9 cellular contexts compared by ENCODE assay signal in the genomic region with DNA sequence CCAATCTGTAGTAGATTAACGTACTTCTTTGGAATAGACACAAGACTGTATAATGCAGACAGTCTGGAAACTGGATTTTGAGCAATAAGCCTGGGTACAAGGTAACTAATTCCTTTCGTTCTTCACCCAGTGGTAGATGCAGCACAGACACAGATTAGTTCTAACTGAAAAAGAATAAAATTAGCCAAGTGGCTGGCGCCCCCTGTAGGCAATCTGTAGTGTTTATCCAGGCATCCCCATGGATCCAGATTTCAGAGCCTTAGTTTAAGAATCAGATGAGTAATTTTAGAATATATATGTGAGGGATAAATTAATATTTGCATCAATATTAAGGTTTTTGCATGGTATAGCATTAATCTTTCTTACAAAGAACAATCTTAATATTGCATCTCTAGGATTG.
DNase-seq lines count a peak whose midpoint lies in the region; ATAC-seq and TF ChIP-seq lines count a peak whose summit lies in the region.
"Had no signal": no experiment of that assay in that cellular context is flagged by ENCODE, and none has a peak within 500 bp of the region (broad histone marks: within the 10 kb centered on the region; RNA-seq: fewer than 3 reads in every experiment).

No MANE protein-coding gene starts in this region.

- H3K9me3 Mint-ChIP-seq in HFFc6 (peaks cover 20% of the 10 kb centered on the region), glutamatergic neuron (ENCODE audit: unreplicated experiment) (no peaks in the 10 kb centered on the region)

- no peaks in the 10 kb centered on the region for H3K27me3 ChIP-seq in Panc1 (ENCODE audit: control insufficient read depth, insufficient read depth, low read length)
- no peaks in the 10 kb centered on the region for H3K27me3 ChIP-seq in transverse colon

- TF ChIP-seq CTCF in HFFc6 (IDR thresholded peaks at IDR 0.05) (peak; percentile 24; the same call in 1 of the 2 replicates), Panc1 (IDR thresholded peaks at IDR 0.05) (peak; percentile 20; the same call in 1 of the 2 replicates), glutamatergic neuron (IDR thresholded peaks at IDR 0.05; ENCODE audit: partially characterized antibody, unreplicated experiment) (peak; percentile 91), transverse colon (IDR thresholded peaks at IDR 0.05) (peak; percentile 64 to 73 (median 70))

- H3K27me3 Mint-ChIP-seq in HFFc6 (ENCODE audit: insufficient read depth): no peaks in the 10 kb centered on the region
- H3K27me3 Mint-ChIP-seq in glutamatergic neuron (ENCODE audit: unreplicated experiment): no peaks in the 10 kb centered on the region

- no peaks in the 10 kb centered on the region for H3K9me3 ChIP-seq in Panc1 (ENCODE audit: control insufficient read depth, insufficient read depth, low read depth, low read length)
- H3K9me3 ChIP-seq in transverse colon: no peaks in the 10 kb centered on the region

- H3K4me3 ChIP-seq in Panc1 (ENCODE audit: low read depth in 2 of 2, low read length in 2 of 2) (no peak overlapping the region), transverse colon (no peak overlapping the region)

- CTCF ChIA-PET in Panc1 (lab: Charles Lee): no interaction called here

- intact Hi-C loops in Panc1 (cut with micrococcal nuclease; ENCODE audit: unreplicated experiment) (no loop called here), transverse colon (cut with DNase I; ENCODE audit: low total_unique reads) (loop anchor here (1.0 to 10.0 kb wide), 2 partner anchors 40 to 189 kb away; no protein-coding TSS in a partner anchor)

- 17 to 23% methylated on average over 3 of the region's 3 CpGs for WGBS in transverse colon (ENCODE audit: low coverage in 1 of 2), 2 donors

- POLR2A ChIA-PET in Panc1 (lab: Charles Lee): no interaction called here

- H3K27ac Mint-ChIP-seq in HFFc6 (no peak overlapping the region), glutamatergic neuron (ENCODE audit: unreplicated experiment) (no peak overlapping the region)

- no peak for TF ChIP-seq EP300 in transverse colon (IDR thresholded peaks at IDR 0.05; ENCODE audit: low read depth)

- no peak overlapping the region for H3K4me3 Mint-ChIP-seq in HFFc6
- no peak overlapping the region for H3K4me3 Mint-ChIP-seq in glutamatergic neuron (ENCODE audit: unreplicated experiment)

- no TSS peak for BruUV-seq in Panc1 (replicated peaks; lab: Mats Ljungman, UMichigan)

- DNase-seq in DMS53 (lab: John Stamatoyannopoulos, UW) (peak; percentile 88), HFFc6 (no peak), Panc1 (ENCODE audit: low read depth, low spot score) (no peak), glutamatergic neuron (peak; percentile 73), transverse colon (peak; percentile 69), dermis blood vessel endothelial cell (no peak), NCI-H1930 (lab: John Stamatoyannopoulos, UW) (no peak)
- DNase-seq: IMR-90 had no signal

- H3K4me1 ChIP-seq in Panc1 (ENCODE audit: control insufficient read depth, insufficient read depth, low read length) (no peaks in the 10 kb centered on the region), transverse colon (no peaks in the 10 kb centered on the region)

- no peak for ATAC-seq in Panc1
- no peak for ATAC-seq in HG03097 (IDR thresholded peaks at IDR 0.05; ENCODE audit: low FRiP score, unreplicated experiment)

- H3K4me1 Mint-ChIP-seq in HFFc6 (ENCODE audit: low read depth) (no peaks in the 10 kb centered on the region), glutamatergic neuron (ENCODE audit: low read depth, unreplicated experiment) (no peaks in the 10 kb centered on the region)

- in situ Hi-C loops in Panc1 (cut with HindIII; ENCODE audit: low pct_unique_long_range_greater_than_20kb, low sequenced_read_pairs): no loop called here
- in situ Hi-C loops in transverse colon (cut with MboI; ENCODE audit: low pct_ligation_motif_present in 1 of 4, low pct_unique_long_range_greater_than_20kb in 1 of 4, low sequenced_read_pairs in 3 of 4): loop anchor here in 2 of 4 donors (25.0 kb wide), 2 partner anchors 192 to 567 kb away; a partner anchor contains a TSS

- H3K36me3 Mint-ChIP-seq in HFFc6 (ENCODE audit: low read depth) (no peaks in the 10 kb centered on the region), glutamatergic neuron (ENCODE audit: unreplicated experiment) (no peaks in the 10 kb centered on the region)

- TF ChIP-seq POLR2A in transverse colon (IDR thresholded peaks at IDR 0.05): no peak

- H3K27ac ChIP-seq in Panc1 (ENCODE audit: low read length) (no peak overlapping the region), transverse colon (no peak overlapping the region)

- no peaks in the 10 kb centered on the region for H3K36me3 ChIP-seq in Panc1 (ENCODE audit: control insufficient read depth, insufficient read depth, low read length)
- no peaks in the 10 kb centered on the region for H3K36me3 ChIP-seq in transverse colon

Comparison
In these comparisons a context has a peak if more than half of its experiments do, and no peak if none do; other contexts are left out.
1. DNase-seq: peak in DMS53 (single experiment), glutamatergic neuron (single experiment) and transverse colon (single experiment); none in HFFc6 (single experiment), Panc1 (single experiment), dermis blood vessel endothelial cell (single experiment) and NCI-H1930 (0 of 2).
2. CTCF ChIP-seq: peak in every context shown above with its lines; median percentile 91 in glutamatergic neuron; 70 in transverse colon; 24 in HFFc6; 20 in Panc1.